Comparison of ENCODE assay signal across 1 cellular context in genomic region chr9:128635266-128636023, GRCh38.
TF ChIP-seq lines count a peak whose summit lies in the region.

No MANE protein-coding gene starts in this region.

TF ChIP-seq in GM23338, 12 proteins besides CTCF, POLR2A, EP300 and RAD21 (continued from another document):
- TF ChIP-seq ZNF462 (CRISPR knock-in tag; IDR thresholded peaks at IDR 0.05) (no peak), ETS1 (IDR thresholded peaks at IDR 0.05) (no peak)
